Comparison of ENCODE assay signal across 8 cellular contexts in genomic region chr4:113684534-113685091, GRCh38.
DNase-seq lines count a peak whose midpoint lies in the region; ATAC-seq and TF ChIP-seq lines count a peak whose summit lies in the region.

No MANE protein-coding gene starts in this region.

- peaks cover 13% of the 10 kb centered on the region for H3K79me1 ChIP-seq in mesenchymal stem cell (replicated peaks; ENCODE audit: low read length, poor library complexity, severe bottlenecking)

- H2BK15ac ChIP-seq in mesenchymal stem cell (ENCODE audit: low read depth, poor library complexity, severe bottlenecking), result no peak overlapping the region

- H3K4me2 ChIP-seq in mesenchymal stem cell (ENCODE audit: low read length, poor library complexity, severe bottlenecking), result no peak overlapping the region

- H2BK5ac ChIP-seq in mesenchymal stem cell (ENCODE audit: low read depth, low read length, poor library complexity, severe bottlenecking), result no peak overlapping the region

- no peak overlapping the region for H4K91ac ChIP-seq in mesenchymal stem cell (ENCODE audit: low read length)

- no peak overlapping the region for H3K23ac ChIP-seq in mesenchymal stem cell (ENCODE audit: low read length in 2 of 2)

- peak; percentile 57 for TF ChIP-seq CTCF in choroid plexus epithelial cell (conservative IDR thresholded peaks at IDR 0.05; ENCODE audit: low read depth, low read length)

- no peaks in the 10 kb centered on the region for H3K27me3 ChIP-seq in mesenchymal stem cell (ENCODE audit: control insufficient read depth in 1 of 2, insufficient read depth in 1 of 2, low read length in 2 of 2)
- H3K27me3 ChIP-seq in aorta (ENCODE audit: control insufficient read depth in 1 of 2, insufficient read depth in 2 of 2, low read length in 1 of 2), result no peaks in the 10 kb centered on the region

- H3K18ac ChIP-seq in mesenchymal stem cell (ENCODE audit: low read depth in 1 of 2, low read length in 2 of 2), result no peak overlapping the region

- peak overlapping the region; percentile 62 for H3K9ac ChIP-seq in mesenchymal stem cell (ENCODE audit: low read length)

- H3K4ac ChIP-seq in mesenchymal stem cell (ENCODE audit: low read depth in 1 of 2, low read length in 2 of 2), result no peak overlapping the region

- H2AK5ac ChIP-seq in mesenchymal stem cell (ENCODE audit: low read length, severe bottlenecking), result no peak overlapping the region

- H3K9me3 ChIP-seq in mesenchymal stem cell (ENCODE audit: control insufficient read depth, low read length), result no peaks in the 10 kb centered on the region
- no peaks in the 10 kb centered on the region for H3K9me3 ChIP-seq in aorta (ENCODE audit: control insufficient read depth, low read length)

- H3K27ac ChIP-seq in mesenchymal stem cell (ENCODE audit: low read length, poor library complexity, severe bottlenecking), result peak overlapping the region; percentile 21
- peak overlapping the region in 1 of 2 donors; percentile 69 for H3K27ac ChIP-seq in aorta (ENCODE audit: low read depth in 1 of 2, low read length in 2 of 2)

- H3K36me3 ChIP-seq in mesenchymal stem cell (ENCODE audit: control insufficient read depth in 1 of 2, insufficient read depth in 2 of 2, low read depth in 1 of 2, low read length in 2 of 2) (peaks cover 0 to 74% of the 10 kb centered on the region in 2 experiments), aorta (ENCODE audit: control insufficient read depth in 1 of 2, insufficient read depth in 2 of 2, low read length in 1 of 2) (no peaks in the 10 kb centered on the region)

- H2AFZ ChIP-seq in mesenchymal stem cell (ENCODE audit: low read depth, low read length), result no peak overlapping the region

- H3K4me3 ChIP-seq in choroid plexus epithelial cell (ENCODE audit: low read depth, low read length) (no peak overlapping the region), mesenchymal stem cell (ENCODE audit: insufficient read depth in 1 of 2, low read depth in 1 of 2, low read length in 2 of 2) (no peak overlapping the region), aorta (ENCODE audit: low read length in 2 of 2) (no peak overlapping the region)

- H4K8ac ChIP-seq in mesenchymal stem cell (ENCODE audit: low read length), result no peak overlapping the region

- WGBS in mesenchymal stem cell, result 55% methylated on average over 2 of the region's 2 CpGs
- 2 to 5% methylated on average over 2 of the region's 2 CpGs for WGBS in aorta, 2 donors

- H3K14ac ChIP-seq in mesenchymal stem cell (ENCODE audit: low read length in 2 of 2), result no peak overlapping the region

- H2BK12ac ChIP-seq in mesenchymal stem cell (ENCODE audit: low read length in 2 of 2), result no peak overlapping the region

- peaks cover 5% of the 10 kb centered on the region for H3K4me1 ChIP-seq in mesenchymal stem cell (ENCODE audit: control insufficient read depth, insufficient read depth, low read depth, low read length)
- H3K4me1 ChIP-seq in aorta (ENCODE audit: control insufficient read depth in 1 of 2, insufficient read depth in 2 of 2, low read length in 2 of 2), result peaks cover 2 to 8% of the 10 kb centered on the region in 2 donors

- ATAC-seq in aorta (ENCODE audit: low FRiP score) (peak; percentile 89), GM21526 (IDR thresholded peaks at IDR 0.05; ENCODE audit: low FRiP score, unreplicated experiment) (no peak)

- intact Hi-C loops in aorta (cut with DNase I), result loop anchor here (5.0 to 10.0 kb wide), 2 partner anchors 78 to 130 kb away; partner anchors contain the start of gene CAMK2D (in 1 of the 2)

- no peak overlapping the region for H2BK120ac ChIP-seq in mesenchymal stem cell (ENCODE audit: low read depth, low read length)

- DNase-seq in NCI-H748 (lab: John Stamatoyannopoulos, UW; ENCODE audit: unreplicated experiment) (peak; percentile 23), NCI-H748 treated with DMSO at 0.1 percent for 48 hours (lab: John Stamatoyannopoulos, UW) (no peak), RKO (ENCODE audit: low spot score) (peak; percentile 43), choroid plexus epithelial cell (ENCODE audit: low read depth) (peak; percentile 70), mesenchymal stem cell (peak; percentile 86), aorta (peak; percentile 57 to 74), DMS79 (lab: John Stamatoyannopoulos, UW) (no peak)

Comparison
In these comparisons a context has a peak if more than half of its experiments do, and no peak if none do; other contexts are left out.
1. DNase-seq: peak in NCI-H748 (single experiment), RKO (single experiment), choroid plexus epithelial cell (single experiment), mesenchymal stem cell (single experiment) and aorta (2 of 2); none in NCI-H748 treated with DMSO at 0.1 percent for 48 hours (single experiment) and DMS79 (single experiment).